25 cellular contexts compared by ENCODE assay signal in genomic region chr10:110494532-110494931, GRCh38. TPM values are rescaled to one million over a fixed set of nuclear protein-coding genes. Genes with fewer than 3 reads are reported as not detected.
A peak's percentile ranks its signal among the peaks of the same experiment; 100 is the strongest.
DNase-seq lines count a peak whose midpoint lies in the region; ATAC-seq, FAIRE-seq and TF ChIP-seq lines count a peak whose summit lies in the region.
"Had no signal": no experiment of that assay in that cellular context is flagged by ENCODE, and none has a peak within 500 bp of the region (broad histone marks: within the 10 kb centered on the region; RNA-seq: fewer than 3 reads in every experiment).

No MANE protein-coding gene starts in this region.

- TF ChIP-seq RAD21 in SK-N-SH (IDR thresholded peaks at IDR 0.05; ENCODE audit: low read length) (no peak), HCT116 (IDR thresholded peaks at IDR 0.05; ENCODE audit: low read depth) (no peak)

- H3K4me3 ChIP-seq in SK-N-SH (ENCODE audit: low read depth in 2 of 2, low read length in 1 of 2) (no peak overlapping the region), HCT116 (replicated peaks in 1 of 2; ENCODE audit: low read depth in 1 of 2, low read length in 2 of 2) (no peak overlapping the region), astrocyte (ENCODE audit: insufficient read depth, low read depth, low read length) (no peak overlapping the region), mesendoderm (ENCODE audit: low read length) (no peak overlapping the region)
- H3K4me3 ChIP-seq: HAP-1, hepatocyte had no signal

- H3K4me3 Mint-ChIP-seq in astrocyte (ENCODE audit: unreplicated experiment), result peak overlapping the region; percentile 43
- H3K4me3 Mint-ChIP-seq: activated CD8-positive, alpha-beta T cell treated with anti-CD3 and anti-CD28 coated beads for 36 hours; memory B cell; T-helper 1 cell treated with Interleukin-12 subunit alpha and Interleukin-12 subunit beta and Interleukin-4 antibody, amounts not matched to agents 30 μg/mL and 1 μg/mL, for 36 hours had no signal

- peak overlapping the region; percentile 56 for H2BK5ac ChIP-seq in mesendoderm (ENCODE audit: low read length)

- no peak for TF ChIP-seq CTCF in SK-N-SH (IDR thresholded peaks at IDR 0.05)
- no peak for TF ChIP-seq CTCF in HCT116 (IDR thresholded peaks at IDR 0.05 in 2 of 3, conservative IDR thresholded peaks at IDR 0.05 in 1 of 3; ENCODE audit: borderline replicate concordance in 1 of 3, insufficient read depth in 1 of 3, low read depth in 2 of 3, low read length in 2 of 3)
- no peak for TF ChIP-seq CTCF in astrocyte (IDR thresholded peaks at IDR 0.05; ENCODE audit: insufficient read depth, low read depth, low read length)

- no peak for ATAC-seq in SK-N-SH treated with all-trans-retinoic acid at 6 μM for 48 hours
- no peak for ATAC-seq in HCT116
- ATAC-seq in GM21723 (IDR thresholded peaks at IDR 0.05; ENCODE audit: unreplicated experiment), result no peak
- ATAC-seq: activated CD8-positive, alpha-beta T cell treated with anti-CD3 and anti-CD28 coated beads for 36 hours; activated naive CD4-positive, alpha-beta T cell treated with anti-CD3 and anti-CD28 coated beads, Interleukin-2, amount 50 U/mL, for 72 hours; stimulated activated naive CD8-positive, alpha-beta T cell treated with anti-CD3 and anti-CD28 coated beads, Interleukin-15, Interleukin-2, amounts not matched to agents 100 U/mL and 50 U/mL, for 24 hours had no signal

- H3K4me1 Mint-ChIP-seq in astrocyte (ENCODE audit: low read depth, unreplicated experiment), result peaks cover 22% of the 10 kb centered on the region

- H3K36me3 ChIP-seq in SK-N-SH (replicated peaks in 1 of 2; ENCODE audit: control insufficient read depth in 1 of 2, insufficient read depth in 2 of 2, low read length in 1 of 2) (no peaks in the 10 kb centered on the region), HCT116 (ENCODE audit: control insufficient read depth in 1 of 2, insufficient read depth in 2 of 2, low read length in 2 of 2) (peaks cover 0 to 8% of the 10 kb centered on the region in 2 experiments; a peak in 1 of 4 replicates), astrocyte (ENCODE audit: insufficient read depth, low read length) (no peaks in the 10 kb centered on the region), mesendoderm (ENCODE audit: control insufficient read depth, insufficient read depth, low read length) (no peaks in the 10 kb centered on the region)
- H3K36me3 ChIP-seq: HAP-1 had no signal

- POLR2A ChIA-PET in SK-N-SH (lab: Yijun Ruan, JAX) (no interaction called here), HCT116 (lab: Charles Lee) (interaction anchor here (0.5 to 24.1 kb wide), 7 partner anchors 9 to 425 kb away, joined by 3 to 438 read pairs (median 4); partner anchors contain the start of genes BBIP1 and SHOC2)

- no peak for FAIRE-seq in astrocyte (lab: Jason Lieb, UNC)
- FAIRE-seq: bronchial epithelial cell, endothelial cell of umbilical vein, GM12891, small intestine, TTC549 had no signal

- no peak overlapping the region for H2BK15ac ChIP-seq in mesendoderm (replicated peaks; ENCODE audit: low read depth)

- H3K23ac ChIP-seq in mesendoderm (ENCODE audit: low read length), result no peak overlapping the region

- H3K4me2 ChIP-seq in SK-N-SH (0 out of 2 replicates have a peak overlapping the region, but pooled peaks have one; percentile 20), HCT116 (ENCODE audit: low read length) (peak overlapping the region; percentile 15), astrocyte (ENCODE audit: low read length) (no peak overlapping the region), mesendoderm (ENCODE audit: low read length) (no peak overlapping the region)
- H3K4me2 ChIP-seq: hepatocyte had no signal

- H3K4me1 ChIP-seq in SK-N-SH (ENCODE audit: control insufficient read depth in 1 of 2, insufficient read depth in 2 of 2, low read depth in 1 of 2, low read length in 1 of 2) (peaks cover 20 to 29% of the 10 kb centered on the region in 2 experiments; a peak in 2 of 4 replicates), HCT116 (ENCODE audit: control insufficient read depth in 1 of 2, insufficient read depth in 2 of 2, low read length in 2 of 2) (peaks cover 17 to 52% of the 10 kb centered on the region in 2 experiments), astrocyte (ENCODE audit: insufficient read depth, low read length) (peaks cover 21% of the 10 kb centered on the region), mesendoderm (ENCODE audit: control insufficient read depth, low read depth, low read length) (peaks cover 16% of the 10 kb centered on the region)

- H4K8ac ChIP-seq in mesendoderm (ENCODE audit: low read depth, low read length), result no peak overlapping the region

- peaks cover 42% of the 10 kb centered on the region for H3K79me2 ChIP-seq in SK-N-SH (ENCODE audit: insufficient read depth)
- peaks cover 37% of the 10 kb centered on the region for H3K79me2 ChIP-seq in HCT116 (ENCODE audit: insufficient read depth, low read length)
- peaks cover 27% of the 10 kb centered on the region for H3K79me2 ChIP-seq in astrocyte (ENCODE audit: insufficient read depth, low read length)
- peaks cover 26% of the 10 kb centered on the region for H3K79me2 ChIP-seq in mesendoderm (ENCODE audit: control insufficient read depth, insufficient read depth, low read length)

- TF ChIP-seq EP300 in SK-N-SH (IDR thresholded peaks at IDR 0.05; ENCODE audit: borderline replicate concordance in 1 of 2, low read depth in 1 of 2, low read length in 1 of 2), result no peak

- H3K9ac ChIP-seq in SK-N-SH (no peak overlapping the region), HCT116 (ENCODE audit: low read length) (no peak overlapping the region), astrocyte (ENCODE audit: low read length) (no peak overlapping the region), mesendoderm (ENCODE audit: low read length) (no peak overlapping the region)

- no peaks in the 10 kb centered on the region for H3K27me3 ChIP-seq in SK-N-SH (ENCODE audit: insufficient read depth)
- no peaks in the 10 kb centered on the region for H3K27me3 ChIP-seq in HCT116 (ENCODE audit: insufficient read depth, low read length)
- H3K27me3 ChIP-seq in astrocyte (ENCODE audit: insufficient read depth, low read length), result no peaks in the 10 kb centered on the region
- H3K27me3 ChIP-seq in mesendoderm (ENCODE audit: insufficient read depth, low read length, poor library complexity), result no peaks in the 10 kb centered on the region

- no peaks in the 10 kb centered on the region for H3K27me3 Mint-ChIP-seq in astrocyte (ENCODE audit: low read depth, unreplicated experiment)
- H3K27me3 Mint-ChIP-seq: CD4-positive, CD25-positive, alpha-beta regulatory T cell; memory B cell had no signal

- H3K9me3 Mint-ChIP-seq in astrocyte (ENCODE audit: unreplicated experiment), result no peaks in the 10 kb centered on the region
- H3K9me3 Mint-ChIP-seq: activated CD8-positive, alpha-beta T cell treated with anti-CD3 and anti-CD28 coated beads for 36 hours; activated naive CD4-positive, alpha-beta T cell treated with anti-CD3 and anti-CD28 coated beads, Interleukin-2, amount 50 U/mL, for 72 hours; activated T-helper 2 cell treated with anti-CD3 and anti-CD28 coated beads, Interferon-gamma antibody, Interleukin-2, Interleukin-4, amounts not matched to agents 10 μg/mL and 5 μg/mL and 100 μg/mL, durations not matched to agents 14 hours and 24 hours and 36 hours; CD4-positive, CD25-positive, alpha-beta regulatory T cell; memory B cell; T-helper 1 cell treated with Interleukin-12 subunit alpha and Interleukin-12 subunit beta and Interleukin-4 antibody, amounts not matched to agents 30 μg/mL and 1 μg/mL, for 36 hours had no signal

- H2AFZ ChIP-seq in SK-N-SH (ENCODE audit: low read depth) (no peak overlapping the region), HCT116 (ENCODE audit: low read depth, low read length, poor library complexity, severe bottlenecking) (no peak overlapping the region), astrocyte (ENCODE audit: low read depth, low read length) (no peak overlapping the region)
- H2AFZ ChIP-seq: hepatocyte had no signal

- no peak overlapping the region for H2AK5ac ChIP-seq in mesendoderm (ENCODE audit: low read length)

- intact Hi-C loops in HCT116 (cut with micrococcal nuclease), result no loop called here

- no peak for TF ChIP-seq POLR2A in HCT116 (IDR thresholded peaks at IDR 0.05; ENCODE audit: borderline replicate concordance, extremely low read depth, insufficient read depth, insufficient read length)

- no peak overlapping the region for H4K5ac ChIP-seq in mesendoderm (ENCODE audit: low read length)

- H3K18ac ChIP-seq in mesendoderm (ENCODE audit: low read length), result no peak overlapping the region

- peaks cover 6% of the 10 kb centered on the region for H3K79me1 ChIP-seq in mesendoderm (ENCODE audit: low read length)

- H3K4ac ChIP-seq in mesendoderm (ENCODE audit: low read depth, low read length), result peak overlapping the region; percentile 72

- H4K20me1 ChIP-seq in SK-N-SH (ENCODE audit: insufficient read depth), result peaks cover 12% of the 10 kb centered on the region; the same call in 1 of the 2 replicates
- H4K20me1 ChIP-seq in HCT116 (ENCODE audit: insufficient read depth), result peaks cover 8% of the 10 kb centered on the region; the same call in 1 of the 2 replicates
- H4K20me1 ChIP-seq in astrocyte (ENCODE audit: insufficient read depth, low read length), result peaks cover 13% of the 10 kb centered on the region

- H3F3A ChIP-seq in SK-N-SH (replicated peaks; ENCODE audit: insufficient read depth), result peaks cover 26% of the 10 kb centered on the region

- RAD21 ChIA-PET in HCT116 (lab: Charles Lee; ENCODE audit: low non-redundant PET in 1 of 2, low total read pairs in 2 of 2, uncharacterized antibody in 2 of 2, unreplicated experiment in 2 of 2), result no interaction called here

- DNase-seq in SK-N-SH (no peak), HCT116 (ENCODE audit: low read depth, low spot score) (no peak), astrocyte (ENCODE audit: low read depth) (no peak), mesendoderm (no peak), NCI-H446 treated with DMSO at 0.1 percent for 48 hours (lab: John Stamatoyannopoulos, UW) (no peak), NCI-H146 (lab: John Stamatoyannopoulos, UW) (no peak)
- DNase-seq: 8988T; activated CD8-positive, alpha-beta T cell treated with anti-CD3 and anti-CD28 coated beads for 36 hours; CD4-positive, CD25-positive, alpha-beta regulatory T cell; Kasumi-1; RPMI8226; small intestine; stimulated activated naive CD8-positive, alpha-beta T cell treated with anti-CD3 and anti-CD28 coated beads, Interleukin-15, Interleukin-2, amounts not matched to agents 100 U/mL and 50 U/mL, for 24 hours had no signal

- BruUV-seq in HCT116 (replicated peaks; lab: Mats Ljungman, UMichigan), result no TSS peak

- peaks cover 7% of the 10 kb centered on the region for H3K36me3 Mint-ChIP-seq in astrocyte (ENCODE audit: low read depth, unreplicated experiment)
- H3K36me3 Mint-ChIP-seq: CD4-positive, CD25-positive, alpha-beta regulatory T cell; memory B cell had no signal

- H3K56ac ChIP-seq in mesendoderm (ENCODE audit: low read length), result peak overlapping the region; percentile 58

- no peaks in the 10 kb centered on the region for H3K9me3 ChIP-seq in SK-N-SH
- no peaks in the 10 kb centered on the region for H3K9me3 ChIP-seq in HCT116 (ENCODE audit: control insufficient read depth in 1 of 2, insufficient read depth in 1 of 2, low read depth in 1 of 2, low read length in 2 of 2)
- H3K9me3 ChIP-seq in astrocyte (ENCODE audit: insufficient read depth, low read depth, low read length), result no peaks in the 10 kb centered on the region
- H3K9me3 ChIP-seq: HAP-1 had no signal

- H2BK120ac ChIP-seq in mesendoderm (ENCODE audit: low read depth, low read length), result no peak overlapping the region

- WGBS in SK-N-SH (ENCODE audit: low lambda C conversion rate), result 74% methylated on average over 3 of the region's 3 CpGs
- no CpG with 5 or more reads among the region's 3 CpGs for WGBS in mesendoderm (ENCODE audit: extremely low coverage, insufficient coverage, low lambda C conversion rate)

- H3K27ac ChIP-seq in SK-N-SH (ENCODE audit: low read depth in 2 of 2, low read length in 1 of 2) (no peak overlapping the region), HCT116 (ENCODE audit: low read depth, low read length) (no peak overlapping the region), astrocyte (ENCODE audit: low read depth, low read length) (no peak overlapping the region), mesendoderm (ENCODE audit: low read depth, low read length) (peak overlapping the region; percentile 41)
- H3K27ac ChIP-seq: hepatocyte had no signal

- H3K9me2 ChIP-seq in SK-N-SH (no peaks in the 10 kb centered on the region), HCT116 (ENCODE audit: insufficient read depth) (no peaks in the 10 kb centered on the region)

- no peak overlapping the region for H3K27ac Mint-ChIP-seq in astrocyte (ENCODE audit: unreplicated experiment)
- H3K27ac Mint-ChIP-seq: activated CD8-positive, alpha-beta T cell treated with anti-CD3 and anti-CD28 coated beads for 36 hours; activated T-helper 2 cell treated with anti-CD3 and anti-CD28 coated beads, Interferon-gamma antibody, Interleukin-2, Interleukin-4, amounts not matched to agents 10 μg/mL and 5 μg/mL and 100 μg/mL, durations not matched to agents 14 hours and 24 hours and 36 hours; T-helper 1 cell treated with Interleukin-12 subunit alpha and Interleukin-12 subunit beta and Interleukin-4 antibody, amounts not matched to agents 30 μg/mL and 1 μg/mL, for 36 hours had no signal

- CTCF ChIA-PET in SK-N-SH (lab: Yijun Ruan, JAX), result interaction anchor here (0.9 to 1.1 kb wide), 2 partner anchors 33 to 52 kb away, joined by 3 to 5 read pairs; no protein-coding TSS in a partner anchor
- CTCF ChIA-PET in HCT116 (lab: Charles Lee), result interaction anchor here (1.3 to 2.1 kb wide), 3 partner anchors 11 to 140 kb away, joined by 3 to 5 read pairs (median 3); no protein-coding TSS in a partner anchor

RNA-seq across cellular contexts. Expression of gene DUSP5, which starts 3.2 kb away (rescaled TPM):
- 38.2 and 52.0 TPM in 2 replicates for polyA plus RNA-seq in SK-N-SH (2012; rRNA removed)
- polyA plus RNA-seq in SK-N-SH (2012; cell fraction: cytosol; rRNA removed), result 32.6 and 37.1 TPM in 2 replicates
- polyA plus RNA-seq in SK-N-SH (2012; cell fraction: nucleus; rRNA removed), result 60.7 and 85.8 TPM in 2 replicates
- 137 TPM for total RNA-seq in HCT116 (2021; ENCODE audit: unreplicated experiment)
- polyA plus RNA-seq in HCT116 (2012), result 199 and 315 TPM in 2 replicates
- total RNA-seq in astrocyte, result 35.0 and 36.4 TPM in 2 replicates
- polyA plus RNA-seq in mesendoderm (2013, experiment 1 of 2), result 52.5 TPM
- polyA plus RNA-seq in mesendoderm (2013, experiment 2 of 2), result 50.7 TPM

Comparison
In these comparisons a context has a peak if more than half of its experiments do, and no peak if none do; other contexts are left out.
1. H3K4me2 ChIP-seq: peak in SK-N-SH (single experiment) and HCT116 (single experiment); none in astrocyte (single experiment) and mesendoderm (single experiment).